Comparison of ENCODE assay signal across 8 cellular contexts in the genomic region with DNA sequence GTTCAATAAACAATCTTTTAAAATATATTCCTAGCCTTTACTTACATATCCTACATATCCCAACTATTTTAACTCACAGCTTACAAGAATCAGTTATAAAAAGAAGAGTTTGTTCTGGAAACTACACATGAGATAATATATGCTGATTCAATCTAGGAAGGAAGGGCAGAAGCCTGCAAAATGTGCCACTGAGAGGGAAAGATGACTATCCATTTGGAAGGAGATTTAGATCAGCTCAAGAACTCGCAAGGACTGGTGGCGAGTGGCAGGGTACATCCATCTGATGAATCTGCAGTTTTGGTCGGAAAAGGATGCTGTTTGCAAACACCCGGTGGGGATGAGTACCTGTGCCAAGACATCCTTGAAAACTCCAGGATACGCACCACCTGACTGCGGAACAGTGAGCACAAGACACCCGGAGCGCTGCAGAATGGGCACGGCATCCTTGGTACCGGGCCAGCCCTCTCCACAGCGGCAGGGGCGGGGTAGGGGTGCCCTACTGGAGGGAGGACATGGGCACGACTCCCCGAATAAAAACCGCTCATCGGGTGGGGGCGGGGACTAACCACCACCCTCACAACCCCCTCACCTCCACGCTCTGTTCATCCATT. TPM values are rescaled to one million over a fixed set of nuclear protein-coding genes. Genes with fewer than 3 reads are reported as not detected.
A peak's percentile ranks its signal among the peaks of the same experiment; 100 is the strongest.
DNase-seq lines count a peak whose midpoint lies in the region; ATAC-seq and TF ChIP-seq lines count a peak whose summit lies in the region.

No MANE protein-coding gene starts in this region.

- no peak for TF ChIP-seq RAD21 in SK-N-SH (IDR thresholded peaks at IDR 0.05; ENCODE audit: low read length)

- H3K36me3 Mint-ChIP-seq in CD4-positive, alpha-beta memory T cell: peaks cover 0 to 19% of the 10 kb centered on the region in 2 donors
- peaks cover 34% of the 10 kb centered on the region for H3K36me3 Mint-ChIP-seq in activated naive CD8-positive, alpha-beta T cell treated with anti-CD3 and anti-CD28 coated beads for 36 hours

- H3K4me3 ChIP-seq in CD4-positive, alpha-beta memory T cell (ENCODE audit: low read length in 2 of 2): peak overlapping the region; percentile 67 to 71
- H3K4me3 ChIP-seq in SK-N-SH (ENCODE audit: low read depth in 2 of 2, low read length in 1 of 2) (peak overlapping the region; percentile 73 to 83), parathyroid adenoma (ENCODE audit: low read depth, low read length) (peak overlapping the region; percentile 85), tibial nerve (peak overlapping the region; percentile 81 to 97 (median 93))

- intact Hi-C loops in CD4-positive, alpha-beta memory T cell (cut with micrococcal nuclease): loop anchor here (1.0 to 5.0 kb wide), 5 partner anchors 49 to 1849 kb away; a partner anchor contains a TSS
- intact Hi-C loops in Right ventricle myocardium superior (cut with DNase I): loop anchor here (2.0 kb wide), 1 partner anchor 49 kb away; a partner anchor contains a TSS

- TF ChIP-seq POLR2A in tibial nerve (IDR thresholded peaks at IDR 0.05): no peak

- peak overlapping the region; percentile 79; the same call in 1 of the 2 replicates for H2AFZ ChIP-seq in SK-N-SH (ENCODE audit: low read depth)
- H2AFZ ChIP-seq in parathyroid adenoma: peak overlapping the region; percentile 90

- peaks cover 29% of the 10 kb centered on the region for H3K4me1 ChIP-seq in CD4-positive, alpha-beta memory T cell (ENCODE audit: insufficient read depth, low read length)
- H3K4me1 ChIP-seq in SK-N-SH (ENCODE audit: control insufficient read depth in 1 of 2, insufficient read depth in 2 of 2, low read depth in 1 of 2, low read length in 1 of 2): peaks cover 0 to 8% of the 10 kb centered on the region in 2 experiments; a peak in 2 of 4 replicates
- H3K4me1 ChIP-seq in parathyroid adenoma: peaks cover 4% of the 10 kb centered on the region
- H3K4me1 ChIP-seq in tibial nerve: peaks cover 0 to 39% (median 14%) of the 10 kb centered on the region in 4 donors

- H3K79me2 ChIP-seq in SK-N-SH (ENCODE audit: insufficient read depth): peaks cover 72% of the 10 kb centered on the region
- peaks cover 5% of the 10 kb centered on the region for H3K79me2 ChIP-seq in parathyroid adenoma

- no peaks in the 10 kb centered on the region for H3K27me3 Mint-ChIP-seq in CD4-positive, alpha-beta memory T cell
- no peaks in the 10 kb centered on the region for H3K27me3 Mint-ChIP-seq in activated naive CD8-positive, alpha-beta T cell treated with anti-CD3 and anti-CD28 coated beads for 36 hours

- no peaks in the 10 kb centered on the region for H3K27me3 ChIP-seq in CD4-positive, alpha-beta memory T cell (ENCODE audit: insufficient read depth, low read length)
- H3K27me3 ChIP-seq in SK-N-SH (ENCODE audit: insufficient read depth) (no peaks in the 10 kb centered on the region), parathyroid adenoma (ENCODE audit: control insufficient read depth, insufficient read depth, low read length) (no peaks in the 10 kb centered on the region), tibial nerve (no peaks in the 10 kb centered on the region)

- peak overlapping the region; percentile 90 to 97 (median 95) for H3K27ac Mint-ChIP-seq in CD4-positive, alpha-beta memory T cell
- H3K27ac Mint-ChIP-seq in activated naive CD8-positive, alpha-beta T cell treated with anti-CD3 and anti-CD28 coated beads for 36 hours: peak overlapping the region; percentile 93

- H3K9ac ChIP-seq in SK-N-SH (peak overlapping the region; percentile 80), parathyroid adenoma (no peak overlapping the region)

- H3K4me1 Mint-ChIP-seq in CD4-positive, alpha-beta memory T cell: peaks cover 28 to 51% (median 37%) of the 10 kb centered on the region in 4 donors
- peaks cover 43% of the 10 kb centered on the region for H3K4me1 Mint-ChIP-seq in activated naive CD8-positive, alpha-beta T cell treated with anti-CD3 and anti-CD28 coated beads for 36 hours

- no peaks in the 10 kb centered on the region for H3K9me3 Mint-ChIP-seq in CD4-positive, alpha-beta memory T cell
- H3K9me3 Mint-ChIP-seq in activated naive CD8-positive, alpha-beta T cell treated with anti-CD3 and anti-CD28 coated beads for 36 hours: no peaks in the 10 kb centered on the region

- H3K9me3 ChIP-seq in CD4-positive, alpha-beta memory T cell (ENCODE audit: control insufficient read depth in 1 of 2, low read length in 2 of 2): no peaks in the 10 kb centered on the region
- H3K9me3 ChIP-seq in SK-N-SH (no peaks in the 10 kb centered on the region), parathyroid adenoma (ENCODE audit: control insufficient read depth, low read length) (no peaks in the 10 kb centered on the region), tibial nerve (no peaks in the 10 kb centered on the region)

- TF ChIP-seq EP300 in SK-N-SH (IDR thresholded peaks at IDR 0.05; ENCODE audit: borderline replicate concordance in 1 of 2, low read depth in 1 of 2, low read length in 1 of 2) (no peak), tibial nerve (IDR thresholded peaks at IDR 0.05) (no peak)

- no peak for TF ChIP-seq CTCF in SK-N-SH (IDR thresholded peaks at IDR 0.05)
- TF ChIP-seq CTCF in parathyroid adenoma (IDR thresholded peaks at IDR 0.05): no peak
- no peak for TF ChIP-seq CTCF in tibial nerve (IDR thresholded peaks at IDR 0.05)

- peak overlapping the region; percentile 81 for H3K27ac ChIP-seq in CD4-positive, alpha-beta memory T cell (ENCODE audit: low read depth, low read length)
- H3K27ac ChIP-seq in SK-N-SH (ENCODE audit: low read depth in 2 of 2, low read length in 1 of 2): peak overlapping the region; percentile 87 to 91
- H3K27ac ChIP-seq in parathyroid adenoma: peak overlapping the region; percentile 84
- peak overlapping the region; percentile 85 to 94 (median 91) for H3K27ac ChIP-seq in tibial nerve

- CTCF ChIA-PET in CD4-positive, alpha-beta memory T cell (lab: Charles Lee; ENCODE audit: partially characterized antibody): interaction anchor here (1.0 to 1.7 kb wide), 3 partner anchors 48 to 587 kb away, joined by 3 to 11 read pairs (median 3); a partner anchor contains a TSS
- CTCF ChIA-PET in SK-N-SH (lab: Yijun Ruan, JAX): interaction anchor here (2.4 kb wide), 1 partner anchor 11 kb away, joined by 8 read pairs; no protein-coding TSS in a partner anchor

- H3K4me3 Mint-ChIP-seq in CD4-positive, alpha-beta memory T cell: peak overlapping the region; percentile 90 to 96 (median 92)
- H3K4me3 Mint-ChIP-seq in activated naive CD8-positive, alpha-beta T cell treated with anti-CD3 and anti-CD28 coated beads for 36 hours: peak overlapping the region; percentile 94

- peaks cover 14% of the 10 kb centered on the region for H4K20me1 ChIP-seq in SK-N-SH (ENCODE audit: insufficient read depth)

- H3K36me3 ChIP-seq in CD4-positive, alpha-beta memory T cell (ENCODE audit: insufficient read depth, low read length): no peaks in the 10 kb centered on the region
- H3K36me3 ChIP-seq in SK-N-SH (replicated peaks in 1 of 2; ENCODE audit: control insufficient read depth in 1 of 2, insufficient read depth in 2 of 2, low read length in 1 of 2): peaks cover 6 to 21% of the 10 kb centered on the region in 2 experiments
- H3K36me3 ChIP-seq in parathyroid adenoma (ENCODE audit: control insufficient read depth, insufficient read depth, low read length): no peaks in the 10 kb centered on the region
- peaks cover 0 to 4% (median 0%) of the 10 kb centered on the region in 3 donors for H3K36me3 ChIP-seq in tibial nerve

- H3K4me2 ChIP-seq in SK-N-SH (peak overlapping the region; percentile 80), parathyroid adenoma (ENCODE audit: low read length) (peak overlapping the region; percentile 75)

- WGBS in SK-N-SH (ENCODE audit: low lambda C conversion rate): 0% methylated on average over 16 of the region's 18 CpGs
- WGBS in tibial nerve, 2 donors: 0% methylated on average over 13 to 15 of the region's 18 CpGs

- ATAC-seq in GM21515 (IDR thresholded peaks at IDR 0.05; ENCODE audit: unreplicated experiment) (peak; percentile 18), Right ventricle myocardium superior (ENCODE audit: poor library complexity) (peak; percentile 63)

- peaks cover 7% of the 10 kb centered on the region for H3F3A ChIP-seq in SK-N-SH (replicated peaks; ENCODE audit: insufficient read depth)

- POLR2A ChIA-PET in CD4-positive, alpha-beta memory T cell (lab: Charles Lee; ENCODE audit: partially characterized antibody): interaction anchor here (0.5 to 2.3 kb wide), 17 partner anchors 12 to 1572 kb away, joined by 3 to 28 read pairs (median 4); a partner anchor contains a TSS
- POLR2A ChIA-PET in SK-N-SH (lab: Yijun Ruan, JAX): interaction anchor here (0.6 to 2.3 kb wide), 7 partner anchors 9 to 587 kb away, joined by 3 to 9 read pairs (median 4); a partner anchor contains a TSS

- peak; percentile 73 to 88 (median 80) for DNase-seq in CD4-positive, alpha-beta memory T cell
- DNase-seq in HuH-7 (ENCODE audit: low spot score): peak; percentile 46
- peak; percentile 84 for DNase-seq in SK-N-SH
- peak; percentile 69 for DNase-seq in activated naive CD8-positive, alpha-beta T cell treated with anti-CD3 and anti-CD28 coated beads for 36 hours
- peak; percentile 79 for DNase-seq in Right ventricle myocardium superior
- DNase-seq in tibial nerve (ENCODE audit: low spot score in 2 of 2): peak; percentile 32 to 42

- H3K9me2 ChIP-seq in SK-N-SH: no peaks in the 10 kb centered on the region

RNA-seq across cellular contexts. Expression of a gene that starts 0.7 kb away (rescaled TPM):
- 10 to 100 TPM; 20.7 to 25.0 TPM for total RNA-seq in CD4-positive, alpha-beta memory T cell
- 10 to 100 TPM in 1 of 2 donors, 1 to 10 TPM in 1; 9.6 to 10.6 TPM for polyA plus RNA-seq in CD4-positive, alpha-beta memory T cell
- 20.5 and 28.5 TPM in 2 replicates for polyA plus RNA-seq in SK-N-SH (2012; rRNA removed)
- 29.0 and 32.8 TPM in 2 replicates for polyA plus RNA-seq in SK-N-SH (2012; cell fraction: cytosol; rRNA removed)
- polyA plus RNA-seq in SK-N-SH (2012; cell fraction: nucleus; rRNA removed): 18.1 and 34.0 TPM in 2 replicates
- 10 to 100 TPM; 25.1 to 26.0 TPM for total RNA-seq in activated naive CD8-positive, alpha-beta T cell treated with anti-CD3 and anti-CD28 coated beads for 36 hours
- total RNA-seq in Right ventricle myocardium superior (19.5 TPM), tibial nerve (10 to 100 TPM; 18.2 to 25.8 (median 21.7) TPM)

RNA-seq across cellular contexts. Expression of a gene that starts 49.0 kb away (rescaled TPM):
- total RNA-seq in CD4-positive, alpha-beta memory T cell: 10 to 100 TPM; 19.6 to 21.9 TPM
- polyA plus RNA-seq in CD4-positive, alpha-beta memory T cell: 10 to 100 TPM; 36.4 to 43.1 TPM
- 12.8 and 14.4 TPM in 2 replicates for polyA plus RNA-seq in SK-N-SH (2012; rRNA removed)
- 22.5 and 31.0 TPM in 2 replicates for polyA plus RNA-seq in SK-N-SH (2012; cell fraction: cytosol; rRNA removed)
- polyA plus RNA-seq in SK-N-SH (2012; cell fraction: nucleus; rRNA removed): 1.7 and 2.4 TPM in 2 replicates
- 10 to 100 TPM; 68.9 to 85.4 TPM for total RNA-seq in activated naive CD8-positive, alpha-beta T cell treated with anti-CD3 and anti-CD28 coated beads for 36 hours
- 32.7 TPM for total RNA-seq in Right ventricle myocardium superior
- total RNA-seq in tibial nerve: 10 to 100 TPM; 11.7 to 57.5 (median 39.7) TPM

RNA-seq across cellular contexts. Expression of a gene that starts 49.6 kb away (rescaled TPM):
- total RNA-seq in CD4-positive, alpha-beta memory T cell: 1 to 10 TPM in 1 of 2 experiments, under 1 TPM in 1; 0.93 to 2.1 TPM
- polyA plus RNA-seq in CD4-positive, alpha-beta memory T cell: under 1 TPM; 0.37 to 0.61 TPM
- polyA plus RNA-seq in SK-N-SH (2012; rRNA removed): 25.8 and 28.4 TPM in 2 replicates
- polyA plus RNA-seq in SK-N-SH (2012; cell fraction: cytosol; rRNA removed): 27.2 and 29.5 TPM in 2 replicates
- 4.8 and 6.3 TPM in 2 replicates for polyA plus RNA-seq in SK-N-SH (2012; cell fraction: nucleus; rRNA removed)
- 10 to 100 TPM; 66.4 to 67.3 TPM for total RNA-seq in activated naive CD8-positive, alpha-beta T cell treated with anti-CD3 and anti-CD28 coated beads for 36 hours
- total RNA-seq in Right ventricle myocardium superior (1.3 TPM), tibial nerve (10 to 100 TPM in 1 of 4 donors, under 1 TPM in 3; 0.66 to 44.4 (median 0.84) TPM)

Comparison
In these comparisons a context has a peak if more than half of its experiments do, and no peak if none do; other contexts are left out.
1. Peak in every context shown above with its lines: DNase-seq, ATAC-seq, H3K4me3 ChIP-seq and H3K27ac ChIP-seq.